ENCODE assay signal across 14 cellular contexts in the genomic region with DNA sequence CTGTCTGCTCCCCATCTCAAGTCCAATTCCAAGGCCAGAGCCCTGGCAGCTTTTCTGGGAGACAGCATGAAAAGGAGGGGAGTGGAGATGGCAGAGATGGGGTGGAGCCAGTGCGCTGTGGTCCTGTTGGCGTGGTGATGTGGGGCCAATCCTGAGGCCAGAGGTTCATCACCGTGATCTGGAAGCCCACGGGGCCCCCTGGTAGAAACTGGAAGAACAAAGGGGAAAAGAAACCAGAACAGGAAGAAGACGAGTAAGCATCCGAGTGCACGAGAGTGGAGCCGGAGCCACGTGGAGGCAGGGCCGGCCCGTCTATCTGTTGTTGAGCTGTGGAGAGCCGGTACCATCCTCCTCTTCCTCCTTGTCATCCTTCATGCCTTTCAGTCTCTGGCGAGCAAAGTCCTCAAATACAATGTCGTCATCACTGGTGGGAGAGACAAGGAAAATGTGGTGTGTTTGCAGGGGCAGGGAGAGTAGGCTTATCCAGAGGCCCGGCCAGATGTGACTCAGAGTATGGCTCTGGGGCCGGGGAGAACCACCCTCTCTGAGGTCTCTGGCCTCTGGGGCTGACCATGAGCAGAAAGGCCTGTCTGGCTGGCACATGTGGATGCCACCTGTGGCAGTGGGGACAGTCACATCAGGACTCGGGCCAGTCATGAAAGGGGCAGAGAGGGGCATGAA. TPM values are rescaled to one million over a fixed set of nuclear protein-coding genes. Genes with fewer than 3 reads are reported as not detected.
A peak's percentile ranks its signal among the peaks of the same experiment; 100 is the strongest.
DNase-seq lines count a peak whose midpoint lies in the region; ATAC-seq and TF ChIP-seq lines count a peak whose summit lies in the region.
"Had no signal": no experiment of that assay in that cellular context is flagged by ENCODE, and none has a peak within 500 bp of the region (broad histone marks: within the 10 kb centered on the region; RNA-seq: fewer than 3 reads in every experiment).

No MANE protein-coding gene starts in this region.

- DNase-seq in activated naive CD4-positive, alpha-beta T cell treated with anti-CD3 and anti-CD28 coated beads, Interleukin-2, amount 10 ng/mL, durations not matched to agents 7 days and 5 days, result peak; percentile 13
- no peak for DNase-seq in activated naive CD4-positive, alpha-beta T cell (lab: John Stamatoyannopoulos, UW)
- DNase-seq in RPMI7951 (ENCODE audit: low read depth) (peak; percentile 44), glutamatergic neuron (peak; percentile 12), SKM-1 (lab: John Stamatoyannopoulos, UW; ENCODE audit: unreplicated experiment) (no peak), GM10266 (ENCODE audit: extremely low spot score) (no peak)
- DNase-seq in stimulated activated effector memory CD8-positive, alpha-beta T cell treated with anti-CD3 and anti-CD28 coated beads, Interleukin-12 subunit alpha, Interleukin-12 subunit beta, amount 100 ng/mL, for 72 hours (ENCODE audit: low spot score in 2 of 2), result no peak
- DNase-seq: dermis blood vessel endothelial cell; Karpas-422; NCI-H2081; NK-92 treated with Interleukin-12 subunit alpha and Interleukin-12 subunit beta, amount 100 ng/mL, for 24 hours had no signal

- no peaks in the 10 kb centered on the region for H3K27me3 Mint-ChIP-seq in activated naive CD4-positive, alpha-beta T cell treated with anti-CD3 and anti-CD28 coated beads, Interleukin-2, amount 10 ng/mL, durations not matched to agents 7 days and 5 days
- H3K27me3 Mint-ChIP-seq in glutamatergic neuron (ENCODE audit: unreplicated experiment), result peaks cover 9% of the 10 kb centered on the region

- no peak for TF ChIP-seq CTCF in glutamatergic neuron (IDR thresholded peaks at IDR 0.05; ENCODE audit: partially characterized antibody, unreplicated experiment)
- no peak for TF ChIP-seq CTCF in GM10266 (IDR thresholded peaks at IDR 0.05; ENCODE audit: control insufficient read depth, insufficient read depth, low read depth, missing control alignments)

- no peak overlapping the region for H3K4me3 Mint-ChIP-seq in activated naive CD4-positive, alpha-beta T cell treated with anti-CD3 and anti-CD28 coated beads, Interleukin-2, amount 10 ng/mL, durations not matched to agents 7 days and 5 days
- H3K4me3 Mint-ChIP-seq in glutamatergic neuron (ENCODE audit: unreplicated experiment), result no peak overlapping the region
- H3K4me3 Mint-ChIP-seq in stimulated activated effector memory CD8-positive, alpha-beta T cell treated with anti-CD3 and anti-CD28 coated beads, Interleukin-12 subunit alpha, Interleukin-12 subunit beta, amount 100 ng/mL, for 72 hours, result no peak overlapping the region

- CTCF ChIA-PET in activated naive CD4-positive, alpha-beta T cell treated with anti-CD3 and anti-CD28 coated beads, Interleukin-2, amount 10 ng/mL, durations not matched to agents 7 days and 5 days (lab: Charles Lee), result no interaction called here

- no peak overlapping the region for H3K27ac Mint-ChIP-seq in activated naive CD4-positive, alpha-beta T cell treated with anti-CD3 and anti-CD28 coated beads, Interleukin-2, amount 10 ng/mL, durations not matched to agents 7 days and 5 days
- no peak overlapping the region for H3K27ac Mint-ChIP-seq in glutamatergic neuron (ENCODE audit: unreplicated experiment)
- peak overlapping the region; percentile 76 for H3K27ac Mint-ChIP-seq in stimulated activated effector memory CD8-positive, alpha-beta T cell treated with anti-CD3 and anti-CD28 coated beads, Interleukin-12 subunit alpha, Interleukin-12 subunit beta, amount 100 ng/mL, for 72 hours

- peaks cover 27% of the 10 kb centered on the region for H3K4me1 Mint-ChIP-seq in activated naive CD4-positive, alpha-beta T cell treated with anti-CD3 and anti-CD28 coated beads, Interleukin-2, amount 10 ng/mL, durations not matched to agents 7 days and 5 days
- no peaks in the 10 kb centered on the region for H3K4me1 Mint-ChIP-seq in glutamatergic neuron (ENCODE audit: low read depth, unreplicated experiment)
- H3K4me1 Mint-ChIP-seq in stimulated activated effector memory CD8-positive, alpha-beta T cell treated with anti-CD3 and anti-CD28 coated beads, Interleukin-12 subunit alpha, Interleukin-12 subunit beta, amount 100 ng/mL, for 72 hours, result peaks cover 25% of the 10 kb centered on the region

- ATAC-seq in stimulated activated effector memory CD8-positive, alpha-beta T cell treated with anti-CD3 and anti-CD28 coated beads, Interleukin-12 subunit alpha, Interleukin-12 subunit beta, amount 100 ng/mL, for 72 hours, result no peak
- ATAC-seq in GM19328 (IDR thresholded peaks at IDR 0.05; ENCODE audit: unreplicated experiment), result no peak
- ATAC-seq: gastrocnemius medialis had no signal

- no peaks in the 10 kb centered on the region for H3K9me3 Mint-ChIP-seq in activated naive CD4-positive, alpha-beta T cell treated with anti-CD3 and anti-CD28 coated beads, Interleukin-2, amount 10 ng/mL, durations not matched to agents 7 days and 5 days
- peaks cover 10% of the 10 kb centered on the region for H3K9me3 Mint-ChIP-seq in glutamatergic neuron (ENCODE audit: unreplicated experiment)
- H3K9me3 Mint-ChIP-seq in stimulated activated effector memory CD8-positive, alpha-beta T cell treated with anti-CD3 and anti-CD28 coated beads, Interleukin-12 subunit alpha, Interleukin-12 subunit beta, amount 100 ng/mL, for 72 hours, result no peaks in the 10 kb centered on the region

- H3K36me3 Mint-ChIP-seq in activated naive CD4-positive, alpha-beta T cell treated with anti-CD3 and anti-CD28 coated beads, Interleukin-2, amount 10 ng/mL, durations not matched to agents 7 days and 5 days, result no peaks in the 10 kb centered on the region
- H3K36me3 Mint-ChIP-seq in glutamatergic neuron (ENCODE audit: unreplicated experiment), result no peaks in the 10 kb centered on the region
- no peaks in the 10 kb centered on the region for H3K36me3 Mint-ChIP-seq in stimulated activated effector memory CD8-positive, alpha-beta T cell treated with anti-CD3 and anti-CD28 coated beads, Interleukin-12 subunit alpha, Interleukin-12 subunit beta, amount 100 ng/mL, for 72 hours

RNA-seq across cellular contexts. Expression of a gene that starts 25.4 kb away (rescaled TPM):
- total RNA-seq in RPMI7951 (2014; rRNA removed; shearing (Covaris generic)), result not detected in 2 replicates
- 2.3 TPM for total RNA-seq in glutamatergic neuron (ENCODE audit: unreplicated experiment)
- total RNA-seq: gastrocnemius medialis, urinary bladder had no signal

Comparison
In these comparisons a context has a peak if more than half of its experiments do, and no peak if none do; other contexts are left out.
1. DNase-seq: peak in activated naive CD4-positive, alpha-beta T cell treated with anti-CD3 and anti-CD28 coated beads, Interleukin-2, amount 10 ng/mL, durations not matched to agents 7 days and 5 days (single experiment), RPMI7951 (single experiment) and glutamatergic neuron (single experiment); none in activated naive CD4-positive, alpha-beta T cell (0 of 4), stimulated activated effector memory CD8-positive, alpha-beta T cell treated with anti-CD3 and anti-CD28 coated beads, Interleukin-12 subunit alpha, Interleukin-12 subunit beta, amount 100 ng/mL, for 72 hours (0 of 2), SKM-1 (single experiment) and GM10266 (single experiment).